In the genomic region with DNA sequence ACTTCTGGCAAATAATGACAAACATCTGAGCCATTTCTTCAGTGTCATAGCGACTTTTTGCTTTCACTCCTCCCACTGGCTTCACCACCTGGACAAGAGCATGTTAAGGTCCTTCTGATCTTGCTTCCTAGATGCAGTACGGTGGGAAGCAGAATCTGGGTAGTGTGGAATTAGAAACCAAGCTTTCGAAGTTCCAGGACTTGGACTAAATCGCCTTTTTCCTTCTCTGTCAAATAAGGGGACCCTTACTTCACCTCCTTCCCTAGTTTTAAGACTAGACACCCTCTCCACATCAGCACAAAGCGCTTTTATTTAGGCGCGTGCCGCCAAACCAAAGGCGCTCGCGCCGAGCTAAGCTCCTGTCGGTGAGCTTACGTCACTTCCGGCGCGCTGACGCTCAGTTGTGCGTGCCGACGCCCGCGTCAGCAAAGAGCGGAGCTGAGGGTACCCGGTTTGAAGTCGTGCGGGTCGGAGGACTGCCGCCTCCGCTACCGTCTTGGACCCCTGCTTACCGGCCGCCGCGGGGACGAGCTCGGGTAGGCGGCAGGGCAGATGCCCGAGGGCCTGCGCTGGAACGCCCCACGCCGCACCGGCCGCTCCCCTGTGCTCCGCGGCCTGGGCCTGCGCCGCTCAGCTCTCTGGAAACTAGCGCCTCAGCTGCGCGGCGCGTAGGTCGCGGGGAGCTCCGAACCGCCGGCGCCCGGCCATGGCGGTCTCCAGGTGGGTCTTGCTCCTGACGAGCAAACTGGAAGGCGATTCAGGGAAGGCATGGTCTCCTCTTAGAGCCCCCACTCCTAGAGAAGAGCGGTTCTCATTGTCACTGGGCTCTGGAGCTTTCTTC, we compare ENCODE assay signal across 1 cellular context.
TF ChIP-seq lines count a peak whose summit lies in the region.

A gene (plus strand): TSS at position 400 of the 841 bp plus-strand sequence. CDS start 307 bp downstream, at position 707.

TF ChIP-seq in HepG2, 621 proteins besides CTCF, POLR2A, EP300 and RAD21 (continued from another document and continues in another):
- TF ChIP-seq, protein P1, sequence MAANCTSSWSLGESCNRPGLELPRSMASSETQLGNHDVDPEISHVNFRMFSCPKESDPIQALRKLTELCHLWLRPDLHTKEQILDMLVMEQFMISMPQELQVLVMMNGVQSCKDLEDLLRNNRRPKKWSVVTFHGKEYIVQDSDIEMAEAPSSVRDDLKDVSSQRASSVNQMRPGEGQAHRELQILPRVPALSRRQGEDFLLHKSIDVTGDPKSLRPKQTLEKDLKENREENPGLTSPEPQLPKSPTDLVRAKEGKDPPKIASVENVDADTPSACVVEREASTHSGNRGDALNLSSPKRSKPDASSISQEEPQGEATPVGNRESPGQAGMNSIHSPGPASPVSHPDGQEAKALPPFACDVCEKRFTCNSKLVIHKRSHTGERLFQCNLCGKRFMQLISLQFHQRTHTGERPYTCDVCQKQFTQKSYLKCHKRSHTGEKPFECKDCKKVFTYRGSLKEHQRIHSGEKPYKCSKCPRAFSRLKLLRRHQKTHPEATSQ (CRISPR knock-in tag; IDR thresholded peaks at IDR 0.05; ENCODE audit: borderline replicate concordance) = peak; percentile 65; the same call in 1 of the 2 replicates
- TF ChIP-seq ZNF350 (CRISPR knock-in tag; IDR thresholded peaks at IDR 0.05; ENCODE audit: borderline replicate concordance, low read depth) = peak; percentile 79
- TF ChIP-seq ZFP36L2 (CRISPR knock-in tag; IDR thresholded peaks at IDR 0.05) = no peak
- TF ChIP-seq ZNF121 (CRISPR knock-in tag; IDR thresholded peaks at IDR 0.05) = 0 out of 2 replicates have a peak, but pooled peaks have one; percentile 31
- peak; percentile 65 for TF ChIP-seq MED8 (CRISPR knock-in tag; IDR thresholded peaks at IDR 0.05; ENCODE audit: insufficient replicate concordance)
- TF ChIP-seq, protein P2, sequence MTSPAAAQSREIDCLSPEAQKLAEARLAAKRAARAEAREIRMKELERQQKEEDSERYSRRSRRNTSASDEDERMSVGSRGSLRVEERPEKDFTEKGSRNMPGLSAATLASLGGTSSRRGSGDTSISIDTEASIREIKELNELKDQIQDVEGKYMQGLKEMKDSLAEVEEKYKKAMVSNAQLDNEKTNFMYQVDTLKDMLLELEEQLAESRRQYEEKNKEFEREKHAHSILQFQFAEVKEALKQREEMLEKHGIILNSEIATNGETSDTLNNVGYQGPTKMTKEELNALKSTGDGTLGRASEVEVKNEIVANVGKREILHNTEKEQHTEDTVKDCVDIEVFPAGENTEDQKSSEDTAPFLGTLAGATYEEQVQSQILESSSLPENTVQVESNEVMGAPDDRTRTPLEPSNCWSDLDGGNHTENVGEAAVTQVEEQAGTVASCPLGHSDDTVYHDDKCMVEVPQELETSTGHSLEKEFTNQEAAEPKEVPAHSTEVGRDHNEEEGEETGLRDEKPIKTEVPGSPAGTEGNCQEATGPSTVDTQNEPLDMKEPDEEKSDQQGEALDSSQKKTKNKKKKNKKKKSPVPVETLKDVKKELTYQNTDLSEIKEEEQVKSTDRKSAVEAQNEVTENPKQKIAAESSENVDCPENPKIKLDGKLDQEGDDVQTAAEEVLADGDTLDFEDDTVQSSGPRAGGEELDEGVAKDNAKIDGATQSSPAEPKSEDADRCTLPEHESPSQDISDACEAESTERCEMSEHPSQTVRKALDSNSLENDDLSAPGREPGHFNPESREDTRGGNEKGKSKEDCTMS (CRISPR knock-in tag; conservative IDR thresholded peaks at IDR 0.05) = no peak
- peak; percentile 59; the same call in 1 of the 2 replicates for TF ChIP-seq ZSCAN22 (CRISPR knock-in tag; IDR thresholded peaks at IDR 0.05)
- TF ChIP-seq RFXAP (CRISPR knock-in tag; IDR thresholded peaks at IDR 0.05; ENCODE audit: borderline replicate concordance) = peak; percentile 90
- TF ChIP-seq, protein P3, sequence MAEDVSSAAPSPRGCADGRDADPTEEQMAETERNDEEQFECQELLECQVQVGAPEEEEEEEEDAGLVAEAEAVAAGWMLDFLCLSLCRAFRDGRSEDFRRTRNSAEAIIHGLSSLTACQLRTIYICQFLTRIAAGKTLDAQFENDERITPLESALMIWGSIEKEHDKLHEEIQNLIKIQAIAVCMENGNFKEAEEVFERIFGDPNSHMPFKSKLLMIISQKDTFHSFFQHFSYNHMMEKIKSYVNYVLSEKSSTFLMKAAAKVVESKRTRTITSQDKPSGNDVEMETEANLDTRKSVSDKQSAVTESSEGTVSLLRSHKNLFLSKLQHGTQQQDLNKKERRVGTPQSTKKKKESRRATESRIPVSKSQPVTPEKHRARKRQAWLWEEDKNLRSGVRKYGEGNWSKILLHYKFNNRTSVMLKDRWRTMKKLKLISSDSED (CRISPR knock-in tag; IDR thresholded peaks at IDR 0.05) = no peak
- no peak for TF ChIP-seq ZNF549 (CRISPR knock-in tag; IDR thresholded peaks at IDR 0.05)
- no peak; the same call in 1 of the 2 replicates for TF ChIP-seq ZNF205 (CRISPR knock-in tag; IDR thresholded peaks at IDR 0.05)
- TF ChIP-seq SAP130 (CRISPR knock-in tag; IDR thresholded peaks at IDR 0.05; ENCODE audit: low read depth) = peak; percentile 94
- peak; percentile 47; the same call in 1 of the 2 replicates for TF ChIP-seq ZNF598 (CRISPR knock-in tag; IDR thresholded peaks at IDR 0.05; ENCODE audit: borderline replicate concordance)
- TF ChIP-seq ZNF136 (CRISPR knock-in tag; IDR thresholded peaks at IDR 0.05; ENCODE audit: low read depth) = no peak
- peak; percentile 44; the same call in 1 of the 2 replicates for TF ChIP-seq MAFG (CRISPR knock-in tag; IDR thresholded peaks at IDR 0.05)
- 0 out of 2 replicates have a peak, but pooled peaks have one; percentile 7 for TF ChIP-seq ZNF629 (CRISPR knock-in tag; conservative IDR thresholded peaks at IDR 0.05)
- TF ChIP-seq SOX6 (IDR thresholded peaks at IDR 0.05) = no peak
- peak; percentile 63; the same call in 1 of the 2 replicates for TF ChIP-seq SOX6 (CRISPR knock-in tag; IDR thresholded peaks at IDR 0.05)
- TF ChIP-seq HNRNPUL1 (IDR thresholded peaks at IDR 0.05; ENCODE audit: low read depth, low read length) = no peak
- TF ChIP-seq ZNF468 (CRISPR knock-in tag; IDR thresholded peaks at IDR 0.05) = no peak
- TF ChIP-seq, protein P4, sequence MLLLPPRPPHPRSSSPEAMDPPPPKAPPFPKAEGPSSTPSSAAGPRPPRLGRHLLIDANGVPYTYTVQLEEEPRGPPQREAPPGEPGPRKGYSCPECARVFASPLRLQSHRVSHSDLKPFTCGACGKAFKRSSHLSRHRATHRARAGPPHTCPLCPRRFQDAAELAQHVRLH (CRISPR knock-in tag; IDR thresholded peaks at IDR 0.05; ENCODE audit: borderline replicate concordance, low read depth) = peak; percentile 60; the same call in 1 of the 2 replicates
- peak; percentile 96 for TF ChIP-seq ZNF556 (CRISPR knock-in tag; IDR thresholded peaks at IDR 0.05; ENCODE audit: borderline replicate concordance)
- TF ChIP-seq, protein P5, sequence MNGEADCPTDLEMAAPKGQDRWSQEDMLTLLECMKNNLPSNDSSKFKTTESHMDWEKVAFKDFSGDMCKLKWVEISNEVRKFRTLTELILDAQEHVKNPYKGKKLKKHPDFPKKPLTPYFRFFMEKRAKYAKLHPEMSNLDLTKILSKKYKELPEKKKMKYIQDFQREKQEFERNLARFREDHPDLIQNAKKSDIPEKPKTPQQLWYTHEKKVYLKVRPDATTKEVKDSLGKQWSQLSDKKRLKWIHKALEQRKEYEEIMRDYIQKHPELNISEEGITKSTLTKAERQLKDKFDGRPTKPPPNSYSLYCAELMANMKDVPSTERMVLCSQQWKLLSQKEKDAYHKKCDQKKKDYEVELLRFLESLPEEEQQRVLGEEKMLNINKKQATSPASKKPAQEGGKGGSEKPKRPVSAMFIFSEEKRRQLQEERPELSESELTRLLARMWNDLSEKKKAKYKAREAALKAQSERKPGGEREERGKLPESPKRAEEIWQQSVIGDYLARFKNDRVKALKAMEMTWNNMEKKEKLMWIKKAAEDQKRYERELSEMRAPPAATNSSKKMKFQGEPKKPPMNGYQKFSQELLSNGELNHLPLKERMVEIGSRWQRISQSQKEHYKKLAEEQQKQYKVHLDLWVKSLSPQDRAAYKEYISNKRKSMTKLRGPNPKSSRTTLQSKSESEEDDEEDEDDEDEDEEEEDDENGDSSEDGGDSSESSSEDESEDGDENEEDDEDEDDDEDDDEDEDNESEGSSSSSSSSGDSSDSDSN (CRISPR knock-in tag; IDR thresholded peaks at IDR 0.05) = peak; percentile 93
- peak; percentile 93 for TF ChIP-seq ZBTB38 (CRISPR knock-in tag; IDR thresholded peaks at IDR 0.05)
- TF ChIP-seq, protein P6, sequence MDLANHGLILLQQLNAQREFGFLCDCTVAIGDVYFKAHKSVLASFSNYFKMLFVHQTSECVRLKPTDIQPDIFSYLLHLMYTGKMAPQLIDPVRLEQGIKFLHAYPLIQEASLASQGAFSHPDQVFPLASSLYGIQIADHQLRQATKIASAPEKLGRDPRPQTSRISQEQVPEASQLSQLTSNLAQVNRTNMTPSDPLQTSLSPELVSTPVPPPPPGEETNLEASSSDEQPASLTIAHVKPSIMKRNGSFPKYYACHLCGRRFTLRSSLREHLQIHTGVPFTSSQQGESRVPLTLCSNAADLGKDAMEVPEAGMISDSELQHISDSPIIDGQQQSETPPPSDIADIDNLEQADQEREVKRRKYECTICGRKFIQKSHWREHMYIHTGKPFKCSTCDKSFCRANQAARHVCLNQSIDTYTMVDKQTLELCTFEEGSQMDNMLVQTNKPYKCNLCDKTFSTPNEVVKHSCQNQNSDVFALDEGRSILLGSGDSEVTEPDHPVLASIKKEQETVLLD (CRISPR knock-in tag; IDR thresholded peaks at IDR 0.05; ENCODE audit: low read depth) = 0 out of 2 replicates have a peak, but pooled peaks have one; percentile 51
- no peak for TF ChIP-seq AKAP8 (CRISPR knock-in tag; IDR thresholded peaks at IDR 0.05)
- TF ChIP-seq NFE2L2 (IDR thresholded peaks at IDR 0.05; ENCODE audit: low read length) = no peak
- TF ChIP-seq SMAD1 (CRISPR knock-in tag; IDR thresholded peaks at IDR 0.05; ENCODE audit: borderline replicate concordance, low read depth) = peak; percentile 90; the same call in 1 of the 2 replicates
- no peak for TF ChIP-seq ZNF101 (CRISPR knock-in tag; IDR thresholded peaks at IDR 0.05; ENCODE audit: borderline replicate concordance, low read depth)
- TF ChIP-seq ZNF572 (CRISPR knock-in tag; IDR thresholded peaks at IDR 0.05) = no peak
- TF ChIP-seq NONO (IDR thresholded peaks at IDR 0.05) = no peak
- TF ChIP-seq NONO (CRISPR knock-in tag; conservative IDR thresholded peaks at IDR 0.05) = peak; percentile 88
- no peak for TF ChIP-seq HOXA7 (CRISPR knock-in tag; IDR thresholded peaks at IDR 0.05)
- TF ChIP-seq, protein P7, sequence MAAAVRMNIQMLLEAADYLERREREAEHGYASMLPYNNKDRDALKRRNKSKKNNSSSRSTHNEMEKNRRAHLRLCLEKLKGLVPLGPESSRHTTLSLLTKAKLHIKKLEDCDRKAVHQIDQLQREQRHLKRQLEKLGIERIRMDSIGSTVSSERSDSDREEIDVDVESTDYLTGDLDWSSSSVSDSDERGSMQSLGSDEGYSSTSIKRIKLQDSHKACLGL (CRISPR knock-in tag; IDR thresholded peaks at IDR 0.05) = peak; percentile 87
- peak; percentile 94 for TF ChIP-seq BORCS8-MEF2B (CRISPR knock-in tag; IDR thresholded peaks at IDR 0.05)
- TF ChIP-seq, protein P8, sequence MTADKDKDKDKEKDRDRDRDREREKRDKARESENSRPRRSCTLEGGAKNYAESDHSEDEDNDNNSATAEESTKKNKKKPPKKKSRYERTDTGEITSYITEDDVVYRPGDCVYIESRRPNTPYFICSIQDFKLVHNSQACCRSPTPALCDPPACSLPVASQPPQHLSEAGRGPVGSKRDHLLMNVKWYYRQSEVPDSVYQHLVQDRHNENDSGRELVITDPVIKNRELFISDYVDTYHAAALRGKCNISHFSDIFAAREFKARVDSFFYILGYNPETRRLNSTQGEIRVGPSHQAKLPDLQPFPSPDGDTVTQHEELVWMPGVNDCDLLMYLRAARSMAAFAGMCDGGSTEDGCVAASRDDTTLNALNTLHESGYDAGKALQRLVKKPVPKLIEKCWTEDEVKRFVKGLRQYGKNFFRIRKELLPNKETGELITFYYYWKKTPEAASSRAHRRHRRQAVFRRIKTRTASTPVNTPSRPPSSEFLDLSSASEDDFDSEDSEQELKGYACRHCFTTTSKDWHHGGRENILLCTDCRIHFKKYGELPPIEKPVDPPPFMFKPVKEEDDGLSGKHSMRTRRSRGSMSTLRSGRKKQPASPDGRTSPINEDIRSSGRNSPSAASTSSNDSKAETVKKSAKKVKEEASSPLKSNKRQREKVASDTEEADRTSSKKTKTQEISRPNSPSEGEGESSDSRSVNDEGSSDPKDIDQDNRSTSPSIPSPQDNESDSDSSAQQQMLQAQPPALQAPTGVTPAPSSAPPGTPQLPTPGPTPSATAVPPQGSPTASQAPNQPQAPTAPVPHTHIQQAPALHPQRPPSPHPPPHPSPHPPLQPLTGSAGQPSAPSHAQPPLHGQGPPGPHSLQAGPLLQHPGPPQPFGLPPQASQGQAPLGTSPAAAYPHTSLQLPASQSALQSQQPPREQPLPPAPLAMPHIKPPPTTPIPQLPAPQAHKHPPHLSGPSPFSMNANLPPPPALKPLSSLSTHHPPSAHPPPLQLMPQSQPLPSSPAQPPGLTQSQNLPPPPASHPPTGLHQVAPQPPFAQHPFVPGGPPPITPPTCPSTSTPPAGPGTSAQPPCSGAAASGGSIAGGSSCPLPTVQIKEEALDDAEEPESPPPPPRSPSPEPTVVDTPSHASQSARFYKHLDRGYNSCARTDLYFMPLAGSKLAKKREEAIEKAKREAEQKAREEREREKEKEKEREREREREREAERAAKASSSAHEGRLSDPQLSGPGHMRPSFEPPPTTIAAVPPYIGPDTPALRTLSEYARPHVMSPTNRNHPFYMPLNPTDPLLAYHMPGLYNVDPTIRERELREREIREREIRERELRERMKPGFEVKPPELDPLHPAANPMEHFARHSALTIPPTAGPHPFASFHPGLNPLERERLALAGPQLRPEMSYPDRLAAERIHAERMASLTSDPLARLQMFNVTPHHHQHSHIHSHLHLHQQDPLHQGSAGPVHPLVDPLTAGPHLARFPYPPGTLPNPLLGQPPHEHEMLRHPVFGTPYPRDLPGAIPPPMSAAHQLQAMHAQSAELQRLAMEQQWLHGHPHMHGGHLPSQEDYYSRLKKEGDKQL (CRISPR knock-in tag; IDR thresholded peaks at IDR 0.05; ENCODE audit: low read depth) = no peak; the same call in 1 of the 2 replicates
- peak; percentile 78; the same call in 1 of the 2 replicates for TF ChIP-seq ZNF614 (CRISPR knock-in tag; IDR thresholded peaks at IDR 0.05; ENCODE audit: borderline replicate concordance)
- no peak for TF ChIP-seq SP140L (CRISPR knock-in tag; IDR thresholded peaks at IDR 0.05; ENCODE audit: borderline replicate concordance)
- TF ChIP-seq, protein P9, sequence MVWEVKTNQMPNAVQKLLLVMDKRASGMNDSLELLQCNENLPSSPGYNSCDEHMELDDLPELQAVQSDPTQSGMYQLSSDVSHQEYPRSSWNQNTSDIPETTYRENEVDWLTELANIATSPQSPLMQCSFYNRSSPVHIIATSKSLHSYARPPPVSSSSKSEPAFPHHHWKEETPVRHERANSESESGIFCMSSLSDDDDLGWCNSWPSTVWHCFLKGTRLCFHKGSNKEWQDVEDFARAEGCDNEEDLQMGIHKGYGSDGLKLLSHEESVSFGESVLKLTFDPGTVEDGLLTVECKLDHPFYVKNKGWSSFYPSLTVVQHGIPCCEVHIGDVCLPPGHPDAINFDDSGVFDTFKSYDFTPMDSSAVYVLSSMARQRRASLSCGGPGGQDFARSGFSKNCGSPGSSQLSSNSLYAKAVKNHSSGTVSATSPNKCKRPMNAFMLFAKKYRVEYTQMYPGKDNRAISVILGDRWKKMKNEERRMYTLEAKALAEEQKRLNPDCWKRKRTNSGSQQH (CRISPR knock-in tag; IDR thresholded peaks at IDR 0.05; ENCODE audit: low read depth) = peak; percentile 55; the same call in 1 of the 2 replicates
- TF ChIP-seq ZNF547 (CRISPR knock-in tag; IDR thresholded peaks at IDR 0.05) = peak; percentile 91
- peak; percentile 92; the same call in 1 of the 2 replicates for TF ChIP-seq YEATS2 (CRISPR knock-in tag; IDR thresholded peaks at IDR 0.05; ENCODE audit: borderline replicate concordance)
